ENCODE assay signal across 19 cellular contexts in genomic region chr11:73034777-73035176, GRCh38.
A peak's percentile ranks its signal among the peaks of the same experiment; 100 is the strongest.
DNase-seq lines count a peak whose midpoint lies in the region; ATAC-seq, FAIRE-seq and TF ChIP-seq lines count a peak whose summit lies in the region.
"Had no signal": no experiment of that assay in that cellular context is flagged by ENCODE, and none has a peak within 500 bp of the region (broad histone marks: within the 10 kb centered on the region; RNA-seq: fewer than 3 reads in every experiment).

No MANE protein-coding gene starts in this region.

- no peaks in the 10 kb centered on the region for H3K27me3 Mint-ChIP-seq in activated CD4-positive, alpha-beta T cell treated with anti-CD3 and anti-CD28 coated beads for 36 hours
- H3K27me3 Mint-ChIP-seq in naive thymus-derived CD8-positive, alpha-beta T cell = no peaks in the 10 kb centered on the region

- intact Hi-C loops in activated CD4-positive, alpha-beta T cell treated with anti-CD3 and anti-CD28 coated beads for 36 hours (cut with DNase I, micrococcal nuclease) = loop anchor here (1.0 to 2.0 kb wide), 4 partner anchors 64 to 108 kb away; partner anchors contain the start of gene FCHSD2 (in 1 of the 2)
- intact Hi-C loops in stomach (cut with DNase I; ENCODE audit: low total_unique reads) = no loop called here

- H3K27me3 ChIP-seq in stomach = no peaks in the 10 kb centered on the region
- H3K27me3 ChIP-seq: pancreas, upper lobe of right lung had no signal

- POLR2A ChIA-PET in activated CD4-positive, alpha-beta T cell treated with anti-CD3 and anti-CD28 coated beads for 36 hours (lab: Charles Lee) = interaction anchor here (0.7 kb wide), 1 partner anchor 20 kb away, joined by 3 read pairs; no protein-coding TSS in a partner anchor
- POLR2A ChIA-PET in naive thymus-derived CD8-positive, alpha-beta T cell (lab: Charles Lee) = interaction anchor here (1.8 kb wide), 1 partner anchor 108 kb away, joined by 24 read pairs; the partner anchor contains the start of gene FCHSD2

- no peak overlapping the region for H3K4me3 ChIP-seq in stomach
- H3K4me3 ChIP-seq: pancreas, upper lobe of right lung had no signal

- no peak for TF ChIP-seq POLR2A in GM12891 (IDR thresholded peaks at IDR 0.05; ENCODE audit: low read depth, low read length)
- TF ChIP-seq POLR2A in stomach (IDR thresholded peaks at IDR 0.05) = no peak

- TF ChIP-seq EP300 in stomach (IDR thresholded peaks at IDR 0.05) = no peak

- CTCF ChIA-PET in activated CD4-positive, alpha-beta T cell treated with anti-CD3 and anti-CD28 coated beads for 36 hours (lab: Charles Lee) = interaction anchor here (0.7 to 1.5 kb wide), 5 partner anchors 9 to 157 kb away, joined by 3 to 5 read pairs (median 4); no protein-coding TSS in a partner anchor

- H3K27ac Mint-ChIP-seq in activated CD4-positive, alpha-beta T cell treated with anti-CD3 and anti-CD28 coated beads for 36 hours = peak overlapping the region; percentile 72
- H3K27ac Mint-ChIP-seq in naive thymus-derived CD8-positive, alpha-beta T cell = peak overlapping the region; percentile 2 to 92 (median 78)

- peaks cover 30% of the 10 kb centered on the region for H3K4me1 Mint-ChIP-seq in activated CD4-positive, alpha-beta T cell treated with anti-CD3 and anti-CD28 coated beads for 36 hours
- peaks cover 21 to 60% (median 45%) of the 10 kb centered on the region in 4 donors for H3K4me1 Mint-ChIP-seq in naive thymus-derived CD8-positive, alpha-beta T cell

- peaks cover 0 to 17% (median 8%) of the 10 kb centered on the region in 4 donors for H3K4me1 ChIP-seq in stomach
- H3K4me1 ChIP-seq: pancreas had no signal

- H3K4me3 Mint-ChIP-seq in activated CD4-positive, alpha-beta T cell treated with anti-CD3 and anti-CD28 coated beads for 36 hours = no peak overlapping the region
- peak overlapping the region; percentile 50 to 81 (median 72) for H3K4me3 Mint-ChIP-seq in naive thymus-derived CD8-positive, alpha-beta T cell

- H3K9me3 ChIP-seq in stomach = no peaks in the 10 kb centered on the region
- H3K9me3 ChIP-seq: pancreas, upper lobe of right lung had no signal

- peak; percentile 22 for DNase-seq in activated CD4-positive, alpha-beta T cell treated with anti-CD3 and anti-CD28 coated beads for 36 hours
- no peak for DNase-seq in activated CD4-positive, alpha-beta T cell treated with anti-CD3 and anti-CD28 coated beads, Interleukin-2, amount 50 U/mL, for 4 hours
- DNase-seq in GM12891 (ENCODE audit: insufficient read length, low spot score) (no peak), activated gamma-delta T cell treated with Interleukin-2 at 50 U/mL for 16 hours (no peak), stomach (no peak)
- DNase-seq in activated naive CD4-positive, alpha-beta T cell treated with anti-CD3 and anti-CD28 coated beads, Interleukin-2, amount 50 U/mL, for 16 hours = peak; percentile 15
- DNase-seq in naive thymus-derived CD8-positive, alpha-beta T cell = no peak
- no peak for DNase-seq in effector CD4-positive, alpha-beta T cell
- DNase-seq: activated CD8-positive, alpha-beta memory T cell treated with anti-CD3 and anti-CD28 coated beads, Interleukin-2, amount 50 U/mL, for 48 hours; COR-L47; cortex of kidney; H7; NCI-H187; NCI-H524 treated with DMSO at 0.1 percent for 48 hours; OCI-M1; pancreas; upper lobe of right lung had no signal

- peak; percentile 86 for ATAC-seq in activated CD4-positive, alpha-beta T cell treated with anti-CD3 and anti-CD28 coated beads for 36 hours
- ATAC-seq in naive thymus-derived CD8-positive, alpha-beta T cell = peak; percentile 44 to 52
- ATAC-seq: esophagus mucosa, pancreas, upper lobe of right lung had no signal

- peak overlapping the region in 1 of 5 donors; percentile 36 for H3K27ac ChIP-seq in stomach
- H3K27ac ChIP-seq: pancreas, upper lobe of right lung had no signal

- H3K36me3 Mint-ChIP-seq in activated CD4-positive, alpha-beta T cell treated with anti-CD3 and anti-CD28 coated beads for 36 hours (ENCODE audit: low read depth) = no peaks in the 10 kb centered on the region
- peaks cover 0 to 8% (median 5%) of the 10 kb centered on the region in 3 donors for H3K36me3 Mint-ChIP-seq in naive thymus-derived CD8-positive, alpha-beta T cell

- WGBS in stomach, 5 donors = 26 to 65% (median 39%) methylated on average over 1 of the region's 1 CpG

- H3K36me3 ChIP-seq in stomach = no peaks in the 10 kb centered on the region
- H3K36me3 ChIP-seq: pancreas, upper lobe of right lung had no signal

- H3K9me3 Mint-ChIP-seq in activated CD4-positive, alpha-beta T cell treated with anti-CD3 and anti-CD28 coated beads for 36 hours (ENCODE audit: low read depth) = no peaks in the 10 kb centered on the region
- no peaks in the 10 kb centered on the region for H3K9me3 Mint-ChIP-seq in naive thymus-derived CD8-positive, alpha-beta T cell

- FAIRE-seq in GM12891 (lab: Jason Lieb, UNC) = peak; percentile 20
- FAIRE-seq: astrocyte, pancreas had no signal

- TF ChIP-seq CTCF in stomach (IDR thresholded peaks at IDR 0.05) = no peak

TF ChIP-seq in GM12891, 5 proteins besides CTCF, POLR2A, EP300 and RAD21:
- TF ChIP-seq POU2F2 (IDR thresholded peaks at IDR 0.05; ENCODE audit: low read depth, low read length) = no peak
- TF ChIP-seq POLR2AphosphoS5 (IDR thresholded peaks at IDR 0.05; ENCODE audit: low read depth, low read length) = no peak
- TF ChIP-seq PAX5 (IDR thresholded peaks at IDR 0.05; ENCODE audit: insufficient read depth, low read length, severe bottlenecking) = no peak
- TF ChIP-seq SPI1 (IDR thresholded peaks at IDR 0.05; ENCODE audit: low read depth, low read length) = no peak
- no peak for TF ChIP-seq TAF1 (IDR thresholded peaks at IDR 0.05; ENCODE audit: low read depth, low read length)

Comparison
In these comparisons a context has a peak if more than half of its experiments do, and no peak if none do; other contexts are left out.
1. DNase-seq: peak in activated CD4-positive, alpha-beta T cell treated with anti-CD3 and anti-CD28 coated beads for 36 hours (single experiment) and activated naive CD4-positive, alpha-beta T cell treated with anti-CD3 and anti-CD28 coated beads, Interleukin-2, amount 50 U/mL, for 16 hours (single experiment); none in activated CD4-positive, alpha-beta T cell treated with anti-CD3 and anti-CD28 coated beads, Interleukin-2, amount 50 U/mL, for 4 hours (0 of 2), GM12891 (single experiment), naive thymus-derived CD8-positive, alpha-beta T cell (0 of 10), activated gamma-delta T cell treated with Interleukin-2 at 50 U/mL for 16 hours (single experiment), stomach (single experiment) and effector CD4-positive, alpha-beta T cell (single experiment).